ENCODE assay signal across 1 cellular context in genomic region chr14:68795602-68796417, GRCh38.
A peak's percentile ranks its signal among the peaks of the same experiment; 100 is the strongest.
TF ChIP-seq lines count a peak whose summit lies in the region.

No MANE protein-coding gene starts in this region.

TF ChIP-seq in SK-N-SH, 30 proteins besides CTCF, POLR2A, EP300 and RAD21 (continued from another document):
- TF ChIP-seq, protein P1, sequence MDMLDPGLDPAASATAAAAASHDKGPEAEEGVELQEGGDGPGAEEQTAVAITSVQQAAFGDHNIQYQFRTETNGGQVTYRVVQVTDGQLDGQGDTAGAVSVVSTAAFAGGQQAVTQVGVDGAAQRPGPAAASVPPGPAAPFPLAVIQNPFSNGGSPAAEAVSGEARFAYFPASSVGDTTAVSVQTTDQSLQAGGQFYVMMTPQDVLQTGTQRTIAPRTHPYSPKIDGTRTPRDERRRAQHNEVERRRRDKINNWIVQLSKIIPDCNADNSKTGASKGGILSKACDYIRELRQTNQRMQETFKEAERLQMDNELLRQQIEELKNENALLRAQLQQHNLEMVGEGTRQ (IDR thresholded peaks at IDR 0.05; ENCODE audit: borderline replicate concordance, low read depth, low read length): no peak
- TF ChIP-seq, protein P2, sequence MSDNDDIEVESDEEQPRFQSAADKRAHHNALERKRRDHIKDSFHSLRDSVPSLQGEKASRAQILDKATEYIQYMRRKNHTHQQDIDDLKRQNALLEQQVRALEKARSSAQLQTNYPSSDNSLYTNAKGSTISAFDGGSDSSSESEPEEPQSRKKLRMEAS (IDR thresholded peaks at IDR 0.05; ENCODE audit: low read depth): peak; percentile 65; the same call in 1 of the 2 replicates
- TF ChIP-seq PBX3 (IDR thresholded peaks at IDR 0.05) (no peak; the same call in 1 of the 2 replicates), FOXM1 (IDR thresholded peaks at IDR 0.05; ENCODE audit: low read depth) (no peak), FOSL2 (IDR thresholded peaks at IDR 0.05; ENCODE audit: borderline replicate concordance, low read depth) (no peak), SIN3A (IDR thresholded peaks at IDR 0.05; ENCODE audit: borderline replicate concordance, low read depth, low read length) (no peak), ZBTB33 (IDR thresholded peaks at IDR 0.05; ENCODE audit: borderline replicate concordance, low read depth) (0 out of 2 replicates have a peak, but pooled peaks have one; percentile 39), EZH2phosphoT487 (IDR thresholded peaks at IDR 0.05; ENCODE audit: borderline replicate concordance, low read depth) (no peak), POLR2AphosphoS5 (IDR thresholded peaks at IDR 0.05; ENCODE audit: low read depth, low read length) (no peak; the same call in 1 of the 2 replicates), MEF2A (IDR thresholded peaks at IDR 0.05; ENCODE audit: borderline replicate concordance, low read depth) (no peak)
- TF ChIP-seq, protein P3, sequence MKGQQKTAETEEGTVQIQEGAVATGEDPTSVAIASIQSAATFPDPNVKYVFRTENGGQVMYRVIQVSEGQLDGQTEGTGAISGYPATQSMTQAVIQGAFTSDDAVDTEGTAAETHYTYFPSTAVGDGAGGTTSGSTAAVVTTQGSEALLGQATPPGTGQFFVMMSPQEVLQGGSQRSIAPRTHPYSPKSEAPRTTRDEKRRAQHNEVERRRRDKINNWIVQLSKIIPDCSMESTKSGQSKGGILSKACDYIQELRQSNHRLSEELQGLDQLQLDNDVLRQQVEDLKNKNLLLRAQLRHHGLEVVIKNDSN (IDR thresholded peaks at IDR 0.05; ENCODE audit: borderline replicate concordance, low read depth): no peak
